Comparison of ENCODE assay signal across 1 cellular context in genomic region chr4:169270156-169270809, GRCh38.
TF ChIP-seq lines count a peak whose summit lies in the region.

No MANE protein-coding gene starts in this region.

TF ChIP-seq in HepG2, 621 proteins besides CTCF, POLR2A, EP300 and RAD21 (continued from another document and continues in another):
- TF ChIP-seq PRDM15 (CRISPR knock-in tag; IDR thresholded peaks at IDR 0.05), result no peak
- TF ChIP-seq ZNF878 (CRISPR knock-in tag; IDR thresholded peaks at IDR 0.05), result no peak
- TF ChIP-seq ZNF784 (CRISPR knock-in tag; IDR thresholded peaks at IDR 0.05; ENCODE audit: borderline replicate concordance), result no peak
- TF ChIP-seq SOX13 (IDR thresholded peaks at IDR 0.05), result no peak
- no peak for TF ChIP-seq SOX13 (CRISPR knock-in tag; conservative IDR thresholded peaks at IDR 0.05 in 1 of 2, IDR thresholded peaks at IDR 0.05 in 1 of 2)
- no peak for TF ChIP-seq U2AF1 (optimal IDR thresholded peaks at IDR 0.05; ENCODE audit: low read depth, low read length)
- TF ChIP-seq ZNF333 (CRISPR knock-in tag; IDR thresholded peaks at IDR 0.05; ENCODE audit: borderline replicate concordance), result no peak
- no peak for TF ChIP-seq MYPOP (CRISPR knock-in tag; IDR thresholded peaks at IDR 0.05)
- TF ChIP-seq TCF12 (IDR thresholded peaks at IDR 0.05), result no peak
- TF ChIP-seq TCF12 (CRISPR knock-in tag; IDR thresholded peaks at IDR 0.05), result no peak
- no peak for TF ChIP-seq ZFAT (CRISPR knock-in tag; conservative IDR thresholded peaks at IDR 0.05)
- no peak for TF ChIP-seq HNF4A (CRISPR knock-in tag; IDR thresholded peaks at IDR 0.05)
- 0 out of 4 replicates have a peak, but pooled peaks of 1 of the 2 experiments have one; percentile 21 for TF ChIP-seq KLF16 (CRISPR knock-in tag; IDR thresholded peaks at IDR 0.05)
- no peak for TF ChIP-seq ZBTB44 (CRISPR knock-in tag; IDR thresholded peaks at IDR 0.05)
- no peak for TF ChIP-seq HOXA5 (CRISPR knock-in tag; IDR thresholded peaks at IDR 0.05)
- TF ChIP-seq SP1 (IDR thresholded peaks at IDR 0.05), result no peak
- no peak for TF ChIP-seq SP1 (CRISPR knock-in tag; IDR thresholded peaks at IDR 0.05)
- no peak for TF ChIP-seq MLX (CRISPR knock-in tag; IDR thresholded peaks at IDR 0.05)
- TF ChIP-seq ZNF574 (CRISPR knock-in tag; IDR thresholded peaks at IDR 0.05), result no peak; the same call in 1 of the 2 replicates
- TF ChIP-seq ZNF260 (CRISPR knock-in tag; IDR thresholded peaks at IDR 0.05; ENCODE audit: borderline replicate concordance, low read depth), result no peak
- TF ChIP-seq TFDP1 (CRISPR knock-in tag; IDR thresholded peaks at IDR 0.05; ENCODE audit: borderline replicate concordance), result no peak
- no peak for TF ChIP-seq ZSCAN9 (CRISPR knock-in tag; IDR thresholded peaks at IDR 0.05; ENCODE audit: borderline replicate concordance)
- TF ChIP-seq HNRNPK (IDR thresholded peaks at IDR 0.05; ENCODE audit: low read depth, low read length, poor library complexity, severe bottlenecking), result no peak
- TF ChIP-seq GMEB1 (CRISPR knock-in tag; IDR thresholded peaks at IDR 0.05; ENCODE audit: borderline replicate concordance), result 0 out of 2 replicates have a peak, but pooled peaks have one; percentile 6
- TF ChIP-seq HNRNPLL (IDR thresholded peaks at IDR 0.05; ENCODE audit: low read depth, low read length, poor library complexity, severe bottlenecking), result peak; percentile 73
- no peak for TF ChIP-seq TP53 (CRISPR knock-in tag; conservative IDR thresholded peaks at IDR 0.05)
- no peak for TF ChIP-seq ZFP62 (CRISPR knock-in tag; IDR thresholded peaks at IDR 0.05)
- TF ChIP-seq NR1H2 (CRISPR knock-in tag; IDR thresholded peaks at IDR 0.05; ENCODE audit: borderline replicate concordance, low read depth), result no peak
- peak; percentile 89; the same call in 1 of the 2 replicates for TF ChIP-seq UBTF (CRISPR knock-in tag; IDR thresholded peaks at IDR 0.05)
- TF ChIP-seq ZNF691 (CRISPR knock-in tag; IDR thresholded peaks at IDR 0.05; ENCODE audit: borderline replicate concordance, low read depth), result no peak; the same call in 1 of the 2 replicates
- TF ChIP-seq PHF5A (CRISPR knock-in tag; IDR thresholded peaks at IDR 0.05; ENCODE audit: low read depth, unreplicated experiment), result no peak
- 0 out of 2 replicates have a peak, but pooled peaks have one; percentile 43 for TF ChIP-seq ZNF350 (CRISPR knock-in tag; IDR thresholded peaks at IDR 0.05; ENCODE audit: borderline replicate concordance, low read depth)
- TF ChIP-seq KDM6A (CRISPR knock-in tag; IDR thresholded peaks at IDR 0.05; ENCODE audit: low read depth), result no peak
- no peak for TF ChIP-seq ZUFSP (CRISPR knock-in tag; IDR thresholded peaks at IDR 0.05; ENCODE audit: borderline replicate concordance)
- TF ChIP-seq ZFP91 (CRISPR knock-in tag; IDR thresholded peaks at IDR 0.05; ENCODE audit: borderline replicate concordance), result peak; percentile 60; the same call in 1 of the 2 replicates
- TF ChIP-seq ZNF232 (CRISPR knock-in tag; IDR thresholded peaks at IDR 0.05; ENCODE audit: borderline replicate concordance), result no peak; the same call in 1 of the 2 replicates
- peak; percentile 49; the same call in 1 of the 2 replicates for TF ChIP-seq KDM2A (CRISPR knock-in tag; IDR thresholded peaks at IDR 0.05; ENCODE audit: borderline replicate concordance, low read depth)
- 0 out of 2 replicates have a peak, but pooled peaks have one; percentile 29 for TF ChIP-seq ZNF775 (CRISPR knock-in tag; IDR thresholded peaks at IDR 0.05; ENCODE audit: borderline replicate concordance)
